12 cellular contexts compared by ENCODE assay signal in genomic region chr16:79597775-79598174, GRCh38. TPM values are rescaled to one million over a fixed set of nuclear protein-coding genes. Genes with fewer than 3 reads are reported as not detected.
DNase-seq lines count a peak whose midpoint lies in the region; ATAC-seq lines count a peak whose summit lies in the region.
"Had no signal": no experiment of that assay in that cellular context is flagged by ENCODE, and none has a peak within 500 bp of the region (broad histone marks: within the 10 kb centered on the region; RNA-seq: fewer than 3 reads in every experiment).

No MANE protein-coding gene starts in this region.

- H3K27me3 Mint-ChIP-seq in activated naive CD8-positive, alpha-beta T cell = peaks cover 29% of the 10 kb centered on the region

- H3K4me1 Mint-ChIP-seq in activated naive CD8-positive, alpha-beta T cell (ENCODE audit: low read depth) = peaks cover 26% of the 10 kb centered on the region

- H3K9ac ChIP-seq in HUES64 (ENCODE audit: low read depth, low read length) (no peak overlapping the region; the same call in 1 of the 2 replicates), iPS-18a (ENCODE audit: low read length) (peak overlapping the region; percentile 33)

- H3K4me3 ChIP-seq in HUES64 (ENCODE audit: low read length) = peak overlapping the region; percentile 71
- peak overlapping the region; percentile 70 for H3K4me3 ChIP-seq in iPS-18a (ENCODE audit: low read length)
- H3K4me3 ChIP-seq in skeletal muscle cell (ENCODE audit: low read depth, low read length) = peak overlapping the region; percentile 40

- ATAC-seq in HG02623 (IDR thresholded peaks at IDR 0.05; ENCODE audit: unreplicated experiment) (no peak), HG02973 (IDR thresholded peaks at IDR 0.05; ENCODE audit: unreplicated experiment) (no peak)

- H3K9me3 ChIP-seq in HUES64 (ENCODE audit: insufficient read depth, low read depth, low read length) (no peaks in the 10 kb centered on the region), iPS-18a (ENCODE audit: control insufficient read depth, low read depth, low read length) (no peaks in the 10 kb centered on the region)

- H3K9me3 Mint-ChIP-seq in activated naive CD8-positive, alpha-beta T cell (ENCODE audit: low read depth) = no peaks in the 10 kb centered on the region

- H3K4me1 ChIP-seq in HUES64 (ENCODE audit: insufficient read depth, low read length) (peaks cover 54% of the 10 kb centered on the region), iPS-18a (ENCODE audit: control insufficient read depth, low read depth, low read length) (peaks cover 22% of the 10 kb centered on the region)

- H3K27me3 ChIP-seq in HUES64 (ENCODE audit: insufficient read depth, low read length) (peaks cover 18% of the 10 kb centered on the region), iPS-18a (ENCODE audit: control insufficient read depth, insufficient read depth, low read length) (peaks cover 12% of the 10 kb centered on the region)

- no peak for DNase-seq in skeletal muscle cell (ENCODE audit: low read depth)
- DNase-seq in NCI-H446 treated with DMSO at 0.1 percent for 48 hours (lab: John Stamatoyannopoulos, UW) = no peak
- DNase-seq in COLO668 (lab: John Stamatoyannopoulos, UW; ENCODE audit: unreplicated experiment) = no peak
- DNase-seq: erythroblast; NCI-H1436 treated with DMSO at 0.1 percent for 48 hours; stimulated activated CD4-positive, alpha-beta T cell treated with anti-CD3 and anti-CD28 coated beads, Interleukin-4, amount 100 ng/mL, for 1 hour; WERI-Rb-1 had no signal

- H3K36me3 ChIP-seq in HUES64 (ENCODE audit: insufficient read depth, low read length) (no peaks in the 10 kb centered on the region), iPS-18a (ENCODE audit: control insufficient read depth, low read depth, low read length) (no peaks in the 10 kb centered on the region)
- H3K36me3 ChIP-seq: WERI-Rb-1 had no signal

- H3K27ac Mint-ChIP-seq in activated naive CD8-positive, alpha-beta T cell = no peak overlapping the region

- WGBS in HUES64 = 4% methylated on average over 3 of the region's 3 CpGs

- peak overlapping the region; percentile 73 for H3K4me3 Mint-ChIP-seq in activated naive CD8-positive, alpha-beta T cell

- no peaks in the 10 kb centered on the region for H3K36me3 Mint-ChIP-seq in activated naive CD8-positive, alpha-beta T cell

- no peak overlapping the region for H3K27ac ChIP-seq in HUES64 (ENCODE audit: low read depth, low read length)
- no peak overlapping the region for H3K27ac ChIP-seq in iPS-18a (ENCODE audit: low read length)
- H3K27ac ChIP-seq: WERI-Rb-1 had no signal

RNA-seq across cellular contexts. Expression of gene MAF, which starts 2.8 kb away (rescaled TPM):
- 3.2 TPM for polyA plus RNA-seq in HUES64 (2013, experiment 1 of 2)
- 4.1 TPM for polyA plus RNA-seq in HUES64 (2013, experiment 2 of 2)
